ENCODE assay signal across 21 cellular contexts in genomic region chr11:104620991-104621390, GRCh38.
"Had no signal": no experiment of that assay in that cellular context is flagged by ENCODE, and none has a peak within 500 bp of the region (broad histone marks: within the 10 kb centered on the region; RNA-seq: fewer than 3 reads in every experiment).

No MANE protein-coding gene starts in this region.

- H3K9me2 ChIP-seq: SK-N-SH had no signal

- H3K4me2 ChIP-seq: SK-N-SH had no signal

- H3K9me3 ChIP-seq: SK-N-SH had no signal

- ATAC-seq: activated CD4-positive, alpha-beta T cell treated with anti-CD3 and anti-CD28 coated beads for 36 hours had no signal

- H3K27me3 Mint-ChIP-seq: activated CD4-positive, alpha-beta memory T cell treated with anti-CD3 and anti-CD28 coated beads, Interleukin-2, amount 10 ng/mL, durations not matched to agents 7 days and 5 days; activated CD4-positive, alpha-beta T cell treated with anti-CD3 and anti-CD28 coated beads for 36 hours; activated naive CD4-positive, alpha-beta T cell treated with anti-CD3 and anti-CD28 coated beads, Interleukin-2, amount 10 ng/mL, durations not matched to agents 7 days and 5 days; activated naive CD8-positive, alpha-beta T cell treated with anti-CD3 and anti-CD28 coated beads for 36 hours had no signal

- H3K4me3 Mint-ChIP-seq: activated CD4-positive, alpha-beta memory T cell treated with anti-CD3 and anti-CD28 coated beads, Interleukin-2, amount 10 ng/mL, durations not matched to agents 7 days and 5 days; activated CD4-positive, alpha-beta T cell treated with anti-CD3 and anti-CD28 coated beads for 36 hours; activated naive CD4-positive, alpha-beta T cell treated with anti-CD3 and anti-CD28 coated beads, Interleukin-2, amount 10 ng/mL, durations not matched to agents 7 days and 5 days; activated naive CD8-positive, alpha-beta T cell treated with anti-CD3 and anti-CD28 coated beads for 36 hours had no signal

- DNase-seq: activated CD4-positive, alpha-beta memory T cell treated with anti-CD3 and anti-CD28 coated beads, Interleukin-2, amount 10 ng/mL, durations not matched to agents 7 days and 5 days; activated CD4-positive, alpha-beta T cell treated with anti-CD3 and anti-CD28 coated beads for 36 hours; activated CD4-positive, alpha-beta T cell treated with anti-CD3 and anti-CD28 coated beads, Interleukin-2, amount 50 U/mL, for 1 hour; activated gamma-delta T cell treated with Interleukin-2 at 50 U/mL for 16 hours; activated naive CD4-positive, alpha-beta T cell treated with anti-CD3 and anti-CD28 coated beads, Interleukin-2, amount 10 ng/mL, durations not matched to agents 7 days and 5 days; activated naive CD8-positive, alpha-beta T cell treated with anti-CD3 and anti-CD28 coated beads for 36 hours; activated T-cell treated with anti-CD3 and anti-CD28 coated beads for 4 hours; activated T-cell treated with anti-CD3 and anti-CD28 coated beads, Interleukin-2, amount 50 U/mL, for 48 hours; KG1; NCI-H1092; NCI-H1417; NCI-H1930; NCI-H2171; NCI-H2227 treated with DMSO at 0.1 percent for 48 hours; NCI-H446 treated with DMSO at 0.1 percent for 48 hours; NCI-H524 treated with DMSO at 0.1 percent for 48 hours; NCI-H82; SK-N-SH; T-helper 1 cell had no signal

- H3K9ac ChIP-seq: SK-N-SH had no signal

- H3K27ac Mint-ChIP-seq: activated CD4-positive, alpha-beta memory T cell treated with anti-CD3 and anti-CD28 coated beads, Interleukin-2, amount 10 ng/mL, durations not matched to agents 7 days and 5 days; activated CD4-positive, alpha-beta T cell treated with anti-CD3 and anti-CD28 coated beads for 36 hours; activated naive CD4-positive, alpha-beta T cell treated with anti-CD3 and anti-CD28 coated beads, Interleukin-2, amount 10 ng/mL, durations not matched to agents 7 days and 5 days; activated naive CD8-positive, alpha-beta T cell treated with anti-CD3 and anti-CD28 coated beads for 36 hours; activated T-helper 2 cell treated with anti-CD3 and anti-CD28 coated beads, Interferon-gamma antibody, Interleukin-2, Interleukin-4, amounts not matched to agents 10 μg/mL and 5 μg/mL and 100 μg/mL, durations not matched to agents 14 hours and 24 hours and 36 hours had no signal

- H3K27ac ChIP-seq: VCaP had no signal
